ENCODE assay signal across 8 cellular contexts in genomic region chr9:125126019-125126746, GRCh38. TPM values are rescaled to one million over a fixed set of nuclear protein-coding genes. Genes with fewer than 3 reads are reported as not detected.
DNase-seq lines count a peak whose midpoint lies in the region; ATAC-seq and TF ChIP-seq lines count a peak whose summit lies in the region.

No MANE protein-coding gene starts in this region.

- no peak overlapping the region for H2BK120ac ChIP-seq in mesendoderm (ENCODE audit: low read depth, low read length)

- no peak overlapping the region for H3K18ac ChIP-seq in mesendoderm (ENCODE audit: low read length)

- in situ Hi-C loops in Caki2 (cut with HindIII; ENCODE audit: low pct_unique_long_range_greater_than_20kb, low sequenced_read_pairs): no loop called here

- peak overlapping the region; percentile 34; the same call in 1 of the 2 replicates for H3K27ac ChIP-seq in MM.1S (ENCODE audit: low read length)
- H3K27ac ChIP-seq in mesendoderm (ENCODE audit: low read depth, low read length): no peak overlapping the region

- peaks cover 14% of the 10 kb centered on the region for H3K4me1 ChIP-seq in MM.1S (ENCODE audit: low read length)
- no peaks in the 10 kb centered on the region for H3K4me1 ChIP-seq in mesendoderm (ENCODE audit: control insufficient read depth, low read depth, low read length)

- H3F3A ChIP-seq in MM.1S (ENCODE audit: insufficient read depth, low read length): peaks cover 9% of the 10 kb centered on the region; the same call in 1 of the 2 replicates

- H3K27me3 ChIP-seq in MM.1S (replicated peaks; ENCODE audit: insufficient read depth, low read length) (no peaks in the 10 kb centered on the region), mesendoderm (ENCODE audit: insufficient read depth, low read length, poor library complexity) (no peaks in the 10 kb centered on the region)

- H3K27me3 Mint-ChIP-seq in Calu3 (ENCODE audit: unreplicated experiment): no peaks in the 10 kb centered on the region

- no peak overlapping the region for H4K8ac ChIP-seq in mesendoderm (ENCODE audit: low read depth, low read length)

- H3K79me2 ChIP-seq in MM.1S (ENCODE audit: low read length) (peaks cover 9% of the 10 kb centered on the region), mesendoderm (ENCODE audit: control insufficient read depth, insufficient read depth, low read length) (no peaks in the 10 kb centered on the region)

- H3K9me2 ChIP-seq in MM.1S (replicated peaks; ENCODE audit: insufficient read depth, low read length): no peaks in the 10 kb centered on the region

- ATAC-seq in GM21825 (IDR thresholded peaks at IDR 0.05; ENCODE audit: unreplicated experiment): peak; percentile 96

- H3K9ac ChIP-seq in MM.1S (ENCODE audit: low read length): no peak overlapping the region
- no peak overlapping the region for H3K9ac ChIP-seq in mesendoderm (ENCODE audit: low read length)

- TF ChIP-seq CTCF in MM.1S (IDR thresholded peaks at IDR 0.05; ENCODE audit: low read length) (no peak), choroid plexus epithelial cell (conservative IDR thresholded peaks at IDR 0.05; ENCODE audit: low read depth, low read length) (no peak), Calu3 (IDR thresholded peaks at IDR 0.05; ENCODE audit: unreplicated experiment) (no peak)

- no CpG with 5 or more reads among the region's 2 CpGs for WGBS in mesendoderm (ENCODE audit: extremely low coverage, insufficient coverage, low lambda C conversion rate)

- no peak overlapping the region for H2BK5ac ChIP-seq in mesendoderm (ENCODE audit: low read length)

- CTCF ChIA-PET in Calu3 (lab: Charles Lee): interaction anchor here (0.6 kb wide), 1 partner anchor 1090 kb away, joined by 3 read pairs; no protein-coding TSS in a partner anchor

- H3K36me3 Mint-ChIP-seq in Calu3 (ENCODE audit: insufficient read depth, unreplicated experiment): no peaks in the 10 kb centered on the region

- H4K20me1 ChIP-seq in MM.1S (ENCODE audit: insufficient read depth, low read length): no peaks in the 10 kb centered on the region

- H3K4me3 ChIP-seq in MM.1S (ENCODE audit: low read length) (no peak overlapping the region), choroid plexus epithelial cell (ENCODE audit: low read depth, low read length) (no peak overlapping the region), mesendoderm (ENCODE audit: low read length) (no peak overlapping the region)

- H3K56ac ChIP-seq in mesendoderm (ENCODE audit: low read length): no peak overlapping the region

- no peak overlapping the region for H4K5ac ChIP-seq in mesendoderm (ENCODE audit: low read length)

- H3K36me3 ChIP-seq in MM.1S (replicated peaks; ENCODE audit: insufficient read depth, low read length) (no peaks in the 10 kb centered on the region), mesendoderm (ENCODE audit: control insufficient read depth, insufficient read depth, low read length) (no peaks in the 10 kb centered on the region)

- H3K4me3 Mint-ChIP-seq in Calu3 (ENCODE audit: low read depth, unreplicated experiment): no peak overlapping the region

- H3K9me3 Mint-ChIP-seq in Calu3 (ENCODE audit: low read depth, unreplicated experiment): no peaks in the 10 kb centered on the region

- H3K4me2 ChIP-seq in MM.1S (ENCODE audit: low read depth, low read length): no peak overlapping the region
- H3K4me2 ChIP-seq in mesendoderm (ENCODE audit: low read length): no peak overlapping the region

- H3K23ac ChIP-seq in mesendoderm (ENCODE audit: low read length): no peak overlapping the region

- BruUV-seq in Calu3 (replicated peaks; lab: Mats Ljungman, UMichigan): no TSS peak

- no peak overlapping the region for H3K27ac Mint-ChIP-seq in Calu3 (ENCODE audit: unreplicated experiment)

- no peaks in the 10 kb centered on the region for H3K79me1 ChIP-seq in mesendoderm (ENCODE audit: low read length)

- H2BK15ac ChIP-seq in mesendoderm (replicated peaks; ENCODE audit: low read depth): no peak overlapping the region

- intact Hi-C loops in Calu3 (cut with micrococcal nuclease; ENCODE audit: unreplicated experiment): no loop called here

- no peaks in the 10 kb centered on the region for H3K4me1 Mint-ChIP-seq in Calu3 (ENCODE audit: low read depth, unreplicated experiment)

- H2AFZ ChIP-seq in MM.1S (ENCODE audit: low read length): no peak overlapping the region

- H3K9me3 ChIP-seq in MM.1S (replicated peaks; ENCODE audit: insufficient read depth, low read length): no peaks in the 10 kb centered on the region

- no peak overlapping the region for H2AK5ac ChIP-seq in mesendoderm (ENCODE audit: low read length)

- DNase-seq in Caki2 (ENCODE audit: low read depth) (peak; percentile 28), MM.1S (peak; percentile 82), choroid plexus epithelial cell (ENCODE audit: low read depth) (peak; percentile 98), mesendoderm (peak; percentile 22), Calu3 (no peak)
- DNase-seq in activated CD4-positive, alpha-beta T cell treated with anti-CD3 and anti-CD28 coated beads, Interleukin-2, amount 50 U/mL, for 1 hour: peak; percentile 72
- peak; percentile 41 to 66 for DNase-seq in stimulated activated CD8-positive, alpha-beta memory T cell treated with anti-CD3 and anti-CD28 coated beads, Interleukin-2, amount 100 ng/mL, for 48 hours (ENCODE audit: low read depth in 2 of 2)

- no peak overlapping the region for H3K4ac ChIP-seq in mesendoderm (ENCODE audit: low read depth, low read length)

RNA-seq across cellular contexts. Expression of gene SCAI, which starts 17.1 kb away (rescaled TPM):
- total RNA-seq in Caki2 (2014; rRNA removed; shearing (Covaris generic); ENCODE audit: low replicate concordance): 0.35 and 0.41 TPM in 2 replicates
- 7.3 TPM for polyA plus RNA-seq in mesendoderm (2013, experiment 1 of 2)
- 7.8 TPM for polyA plus RNA-seq in mesendoderm (2013, experiment 2 of 2)
- total RNA-seq in Calu3 (2022): 6.4 and 7.0 TPM in 2 replicates
